8 cellular contexts compared by ENCODE assay signal in the genomic region with DNA sequence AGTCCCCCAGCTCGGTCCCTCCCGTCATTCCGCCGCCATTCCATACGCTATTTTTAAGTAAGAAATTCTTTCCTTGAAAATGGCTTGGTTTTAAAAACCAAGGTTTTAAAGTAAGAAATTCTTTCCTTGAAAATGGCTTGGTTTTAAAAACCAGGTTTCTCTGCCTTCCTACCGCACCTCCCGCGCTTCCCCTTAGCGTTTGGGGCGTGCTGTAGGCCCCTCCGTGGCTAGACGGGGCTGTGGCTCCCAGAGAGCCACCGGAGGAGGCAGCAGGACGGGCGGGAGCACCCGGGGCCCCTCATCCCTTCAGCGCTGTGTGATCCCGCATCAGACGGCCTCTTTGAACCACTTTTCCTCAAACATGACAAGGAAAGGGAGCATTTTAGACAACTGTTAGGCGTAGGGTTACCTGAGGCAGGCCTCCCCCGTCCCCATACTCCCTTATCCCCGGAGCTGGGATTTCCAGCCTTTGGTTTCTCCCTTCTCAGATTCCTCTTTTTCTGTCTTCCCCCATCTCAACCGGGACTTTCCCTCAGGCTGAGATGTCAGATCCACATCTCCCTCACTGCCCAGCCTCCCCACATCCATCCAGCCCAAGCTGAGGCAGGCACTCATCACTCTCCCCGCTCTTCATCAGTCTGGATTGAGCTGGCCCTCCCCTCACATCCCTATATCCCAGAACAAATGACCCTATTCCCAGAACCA. TPM values are rescaled to one million over a fixed set of nuclear protein-coding genes. Genes with fewer than 3 reads are reported as not detected.
DNase-seq lines count a peak whose midpoint lies in the region; ATAC-seq and TF ChIP-seq lines count a peak whose summit lies in the region.

No MANE protein-coding gene starts in this region.

- H3K9me3 Mint-ChIP-seq in activated CD8-positive, alpha-beta T cell treated with anti-CD3 and anti-CD28 coated beads for 36 hours = no peaks in the 10 kb centered on the region
- H3K9me3 Mint-ChIP-seq in stimulated activated memory B cell treated with anti-CD40 and anti-IgM and Interleukin-4, amounts not matched to agents 10 μg/mL and 1 μg/mL and 100 μg/mL, for 72 hours = no peaks in the 10 kb centered on the region

- no peak for TF ChIP-seq CTCF in activated CD8-positive, alpha-beta T cell treated with anti-CD3 and anti-CD28 coated beads for 36 hours (IDR thresholded peaks at IDR 0.05)

- POLR2A ChIA-PET in activated CD8-positive, alpha-beta T cell treated with anti-CD3 and anti-CD28 coated beads for 36 hours (lab: Charles Lee) = interaction anchor here (1.1 kb wide), 1 partner anchor 11 kb away, joined by 3 read pairs; no protein-coding TSS in a partner anchor

- peaks cover 50% of the 10 kb centered on the region for H3K4me1 Mint-ChIP-seq in activated CD8-positive, alpha-beta T cell treated with anti-CD3 and anti-CD28 coated beads for 36 hours (ENCODE audit: low read depth)
- H3K4me1 Mint-ChIP-seq in stimulated activated memory B cell treated with anti-CD40 and anti-IgM and Interleukin-4, amounts not matched to agents 10 μg/mL and 1 μg/mL and 100 μg/mL, for 72 hours = peaks cover 76% of the 10 kb centered on the region

- ATAC-seq in activated CD8-positive, alpha-beta T cell treated with anti-CD3 and anti-CD28 coated beads for 36 hours = no peak
- ATAC-seq in stimulated activated memory B cell treated with anti-CD40 and anti-IgM and Interleukin-4, amounts not matched to agents 10 μg/mL and 1 μg/mL and 100 μg/mL, for 72 hours = no peak
- ATAC-seq in HG02571 (IDR thresholded peaks at IDR 0.05; ENCODE audit: unreplicated experiment) = no peak

- peak overlapping the region; percentile 72 for H3K27ac Mint-ChIP-seq in activated CD8-positive, alpha-beta T cell treated with anti-CD3 and anti-CD28 coated beads for 36 hours
- peak overlapping the region; percentile 99 for H3K27ac Mint-ChIP-seq in stimulated activated memory B cell treated with anti-CD40 and anti-IgM and Interleukin-4, amounts not matched to agents 10 μg/mL and 1 μg/mL and 100 μg/mL, for 72 hours

- peak; percentile 27 for DNase-seq in DMS 273 (lab: John Stamatoyannopoulos, UW; ENCODE audit: unreplicated experiment)
- no peak for DNase-seq in DMS 273 treated with DMSO at 0.1 percent for 48 hours (lab: John Stamatoyannopoulos, UW)
- no peak for DNase-seq in activated CD8-positive, alpha-beta T cell treated with anti-CD3 and anti-CD28 coated beads for 36 hours
- no peak for DNase-seq in DMS114 treated with DMSO at 0.1 percent for 48 hours (lab: John Stamatoyannopoulos, UW; ENCODE audit: unreplicated experiment)
- DNase-seq in nucleus accumbens (lab: John Stamatoyannopoulos, UW) = no peak

- H3K4me3 Mint-ChIP-seq in activated CD8-positive, alpha-beta T cell treated with anti-CD3 and anti-CD28 coated beads for 36 hours = peak overlapping the region; percentile 91
- peak overlapping the region; percentile 98 for H3K4me3 Mint-ChIP-seq in stimulated activated memory B cell treated with anti-CD40 and anti-IgM and Interleukin-4, amounts not matched to agents 10 μg/mL and 1 μg/mL and 100 μg/mL, for 72 hours

- H3K36me3 Mint-ChIP-seq in activated CD8-positive, alpha-beta T cell treated with anti-CD3 and anti-CD28 coated beads for 36 hours (ENCODE audit: low read depth) = peaks cover 9% of the 10 kb centered on the region
- peaks cover 44% of the 10 kb centered on the region for H3K36me3 Mint-ChIP-seq in stimulated activated memory B cell treated with anti-CD40 and anti-IgM and Interleukin-4, amounts not matched to agents 10 μg/mL and 1 μg/mL and 100 μg/mL, for 72 hours

- peak overlapping the region; percentile 21 for H3K4me3 ChIP-seq in iPS-11a (ENCODE audit: low read depth, low read length)

- intact Hi-C loops in activated CD8-positive, alpha-beta T cell treated with anti-CD3 and anti-CD28 coated beads for 36 hours (cut with micrococcal nuclease) = loop anchor here (2.0 to 5.0 kb wide), 3 partner anchors 106 to 489 kb away; partner anchors contain the start of gene TTF2

- peaks cover 9% of the 10 kb centered on the region for H3K27me3 Mint-ChIP-seq in activated CD8-positive, alpha-beta T cell treated with anti-CD3 and anti-CD28 coated beads for 36 hours
- H3K27me3 Mint-ChIP-seq in stimulated activated memory B cell treated with anti-CD40 and anti-IgM and Interleukin-4, amounts not matched to agents 10 μg/mL and 1 μg/mL and 100 μg/mL, for 72 hours = no peaks in the 10 kb centered on the region

- CTCF ChIA-PET in activated CD8-positive, alpha-beta T cell treated with anti-CD3 and anti-CD28 coated beads for 36 hours (lab: Charles Lee) = interaction anchor here (1.0 to 4.2 kb wide), 10 partner anchors 25 to 432 kb away, joined by 3 to 43 read pairs (median 4); partner anchors contain the start of gene IGSF3

RNA-seq across cellular contexts. Expression of gene CD58, which starts 0.5 kb away (rescaled TPM):
- total RNA-seq in activated CD8-positive, alpha-beta T cell treated with anti-CD3 and anti-CD28 coated beads for 36 hours = 10 to 100 TPM; 11.1 to 12.7 TPM
